In the genomic region with DNA sequence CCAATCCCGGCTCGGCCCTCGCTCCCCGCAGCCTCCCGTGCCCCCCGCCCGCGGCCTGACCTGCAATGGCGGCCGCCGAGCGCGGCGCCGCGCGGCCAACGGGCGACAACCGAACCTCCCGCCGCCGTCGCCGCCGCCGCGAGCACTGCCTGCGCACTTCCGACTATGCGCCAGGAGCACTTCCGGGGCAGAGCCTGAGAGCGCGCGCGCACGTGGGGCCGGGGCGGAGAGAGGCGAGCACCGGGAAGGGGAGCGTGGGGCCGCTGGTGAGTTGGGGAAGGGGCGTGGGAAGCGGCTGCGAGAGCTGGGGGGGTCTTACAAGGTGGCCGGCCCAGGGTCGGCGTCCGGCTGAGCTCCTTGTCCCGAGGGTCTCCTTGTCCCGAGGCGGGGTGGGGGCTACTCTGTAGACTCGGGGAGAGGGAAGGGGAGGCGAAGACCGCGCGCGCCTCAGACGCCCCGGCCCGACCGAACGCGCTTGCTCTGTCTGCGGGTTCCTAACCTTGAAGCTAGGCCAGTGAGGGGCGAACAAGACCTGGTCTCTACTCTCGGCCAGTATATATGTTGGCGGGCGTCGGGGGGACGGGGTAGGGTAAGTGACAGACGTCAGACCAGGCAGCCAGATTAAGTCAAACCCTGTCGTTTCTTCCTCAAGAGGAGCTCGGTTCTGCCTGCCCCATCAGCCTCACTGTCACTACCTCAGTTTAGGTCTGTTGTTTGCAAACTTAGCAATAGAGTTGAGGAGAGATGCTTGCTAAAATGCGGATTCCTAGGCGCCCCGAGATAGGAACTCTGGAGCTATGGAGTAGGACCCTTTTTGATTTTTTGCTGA, we compare ENCODE assay signal across 1 cellular context.
TF ChIP-seq lines count a peak whose summit lies in the region.

A gene with protein sequence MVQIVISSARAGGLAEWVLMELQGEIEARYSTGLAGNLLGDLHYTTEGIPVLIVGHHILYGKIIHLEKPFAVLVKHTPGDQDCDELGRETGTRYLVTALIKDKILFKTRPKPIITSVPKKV (minus strand): TSS at position 165 of the 829 bp plus-strand sequence. CDS start 11,130 bp downstream, outside the sequence.
A gene (plus strand): TSS at position 226 of the 829 bp plus-strand sequence. CDS start 811 bp downstream, outside the sequence.

TF ChIP-seq in HepG2, 621 proteins besides CTCF, POLR2A, EP300 and RAD21 (continued from another document and continues in another):
- TF ChIP-seq, protein P1, sequence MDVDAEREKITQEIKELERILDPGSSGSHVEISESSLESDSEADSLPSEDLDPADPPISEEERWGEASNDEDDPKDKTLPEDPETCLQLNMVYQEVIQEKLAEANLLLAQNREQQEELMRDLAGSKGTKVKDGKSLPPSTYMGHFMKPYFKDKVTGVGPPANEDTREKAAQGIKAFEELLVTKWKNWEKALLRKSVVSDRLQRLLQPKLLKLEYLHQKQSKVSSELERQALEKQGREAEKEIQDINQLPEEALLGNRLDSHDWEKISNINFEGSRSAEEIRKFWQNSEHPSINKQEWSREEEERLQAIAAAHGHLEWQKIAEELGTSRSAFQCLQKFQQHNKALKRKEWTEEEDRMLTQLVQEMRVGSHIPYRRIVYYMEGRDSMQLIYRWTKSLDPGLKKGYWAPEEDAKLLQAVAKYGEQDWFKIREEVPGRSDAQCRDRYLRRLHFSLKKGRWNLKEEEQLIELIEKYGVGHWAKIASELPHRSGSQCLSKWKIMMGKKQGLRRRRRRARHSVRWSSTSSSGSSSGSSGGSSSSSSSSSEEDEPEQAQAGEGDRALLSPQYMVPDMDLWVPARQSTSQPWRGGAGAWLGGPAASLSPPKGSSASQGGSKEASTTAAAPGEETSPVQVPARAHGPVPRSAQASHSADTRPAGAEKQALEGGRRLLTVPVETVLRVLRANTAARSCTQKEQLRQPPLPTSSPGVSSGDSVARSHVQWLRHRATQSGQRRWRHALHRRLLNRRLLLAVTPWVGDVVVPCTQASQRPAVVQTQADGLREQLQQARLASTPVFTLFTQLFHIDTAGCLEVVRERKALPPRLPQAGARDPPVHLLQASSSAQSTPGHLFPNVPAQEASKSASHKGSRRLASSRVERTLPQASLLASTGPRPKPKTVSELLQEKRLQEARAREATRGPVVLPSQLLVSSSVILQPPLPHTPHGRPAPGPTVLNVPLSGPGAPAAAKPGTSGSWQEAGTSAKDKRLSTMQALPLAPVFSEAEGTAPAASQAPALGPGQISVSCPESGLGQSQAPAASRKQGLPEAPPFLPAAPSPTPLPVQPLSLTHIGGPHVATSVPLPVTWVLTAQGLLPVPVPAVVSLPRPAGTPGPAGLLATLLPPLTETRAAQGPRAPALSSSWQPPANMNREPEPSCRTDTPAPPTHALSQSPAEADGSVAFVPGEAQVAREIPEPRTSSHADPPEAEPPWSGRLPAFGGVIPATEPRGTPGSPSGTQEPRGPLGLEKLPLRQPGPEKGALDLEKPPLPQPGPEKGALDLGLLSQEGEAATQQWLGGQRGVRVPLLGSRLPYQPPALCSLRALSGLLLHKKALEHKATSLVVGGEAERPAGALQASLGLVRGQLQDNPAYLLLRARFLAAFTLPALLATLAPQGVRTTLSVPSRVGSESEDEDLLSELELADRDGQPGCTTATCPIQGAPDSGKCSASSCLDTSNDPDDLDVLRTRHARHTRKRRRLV (CRISPR knock-in tag; IDR thresholded peaks at IDR 0.05), result no peak
- TF ChIP-seq, protein P2, sequence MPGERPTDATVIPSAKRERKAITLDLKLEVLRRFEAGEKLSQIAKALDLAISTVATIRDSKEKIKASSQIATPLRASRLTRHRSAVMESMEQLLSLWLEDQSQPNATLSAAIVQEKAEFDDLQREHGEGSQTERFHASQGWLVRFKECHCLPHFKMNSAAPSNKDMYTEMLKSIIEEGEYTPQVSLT (CRISPR knock-in tag; IDR thresholded peaks at IDR 0.05; ENCODE audit: borderline replicate concordance, low read depth), result no peak; the same call in 1 of the 2 replicates
- TF ChIP-seq, protein P3, sequence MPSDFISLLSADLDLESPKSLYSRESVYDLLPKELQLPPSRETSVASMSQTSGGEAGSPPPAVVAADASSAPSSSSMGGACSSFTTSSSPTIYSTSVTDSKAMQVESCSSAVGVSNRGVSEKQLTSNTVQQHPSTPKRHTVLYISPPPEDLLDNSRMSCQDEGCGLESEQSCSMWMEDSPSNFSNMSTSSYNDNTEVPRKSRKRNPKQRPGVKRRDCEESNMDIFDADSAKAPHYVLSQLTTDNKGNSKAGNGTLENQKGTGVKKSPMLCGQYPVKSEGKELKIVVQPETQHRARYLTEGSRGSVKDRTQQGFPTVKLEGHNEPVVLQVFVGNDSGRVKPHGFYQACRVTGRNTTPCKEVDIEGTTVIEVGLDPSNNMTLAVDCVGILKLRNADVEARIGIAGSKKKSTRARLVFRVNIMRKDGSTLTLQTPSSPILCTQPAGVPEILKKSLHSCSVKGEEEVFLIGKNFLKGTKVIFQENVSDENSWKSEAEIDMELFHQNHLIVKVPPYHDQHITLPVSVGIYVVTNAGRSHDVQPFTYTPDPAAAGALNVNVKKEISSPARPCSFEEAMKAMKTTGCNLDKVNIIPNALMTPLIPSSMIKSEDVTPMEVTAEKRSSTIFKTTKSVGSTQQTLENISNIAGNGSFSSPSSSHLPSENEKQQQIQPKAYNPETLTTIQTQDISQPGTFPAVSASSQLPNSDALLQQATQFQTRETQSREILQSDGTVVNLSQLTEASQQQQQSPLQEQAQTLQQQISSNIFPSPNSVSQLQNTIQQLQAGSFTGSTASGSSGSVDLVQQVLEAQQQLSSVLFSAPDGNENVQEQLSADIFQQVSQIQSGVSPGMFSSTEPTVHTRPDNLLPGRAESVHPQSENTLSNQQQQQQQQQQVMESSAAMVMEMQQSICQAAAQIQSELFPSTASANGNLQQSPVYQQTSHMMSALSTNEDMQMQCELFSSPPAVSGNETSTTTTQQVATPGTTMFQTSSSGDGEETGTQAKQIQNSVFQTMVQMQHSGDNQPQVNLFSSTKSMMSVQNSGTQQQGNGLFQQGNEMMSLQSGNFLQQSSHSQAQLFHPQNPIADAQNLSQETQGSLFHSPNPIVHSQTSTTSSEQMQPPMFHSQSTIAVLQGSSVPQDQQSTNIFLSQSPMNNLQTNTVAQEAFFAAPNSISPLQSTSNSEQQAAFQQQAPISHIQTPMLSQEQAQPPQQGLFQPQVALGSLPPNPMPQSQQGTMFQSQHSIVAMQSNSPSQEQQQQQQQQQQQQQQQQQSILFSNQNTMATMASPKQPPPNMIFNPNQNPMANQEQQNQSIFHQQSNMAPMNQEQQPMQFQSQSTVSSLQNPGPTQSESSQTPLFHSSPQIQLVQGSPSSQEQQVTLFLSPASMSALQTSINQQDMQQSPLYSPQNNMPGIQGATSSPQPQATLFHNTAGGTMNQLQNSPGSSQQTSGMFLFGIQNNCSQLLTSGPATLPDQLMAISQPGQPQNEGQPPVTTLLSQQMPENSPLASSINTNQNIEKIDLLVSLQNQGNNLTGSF (CRISPR knock-in tag; IDR thresholded peaks at IDR 0.05), result 0 out of 2 replicates have a peak, but pooled peaks have one; percentile 14
- TF ChIP-seq AKAP8 (CRISPR knock-in tag; IDR thresholded peaks at IDR 0.05), result peak; percentile 66; the same call in 1 of the 2 replicates
- TF ChIP-seq, protein P4, sequence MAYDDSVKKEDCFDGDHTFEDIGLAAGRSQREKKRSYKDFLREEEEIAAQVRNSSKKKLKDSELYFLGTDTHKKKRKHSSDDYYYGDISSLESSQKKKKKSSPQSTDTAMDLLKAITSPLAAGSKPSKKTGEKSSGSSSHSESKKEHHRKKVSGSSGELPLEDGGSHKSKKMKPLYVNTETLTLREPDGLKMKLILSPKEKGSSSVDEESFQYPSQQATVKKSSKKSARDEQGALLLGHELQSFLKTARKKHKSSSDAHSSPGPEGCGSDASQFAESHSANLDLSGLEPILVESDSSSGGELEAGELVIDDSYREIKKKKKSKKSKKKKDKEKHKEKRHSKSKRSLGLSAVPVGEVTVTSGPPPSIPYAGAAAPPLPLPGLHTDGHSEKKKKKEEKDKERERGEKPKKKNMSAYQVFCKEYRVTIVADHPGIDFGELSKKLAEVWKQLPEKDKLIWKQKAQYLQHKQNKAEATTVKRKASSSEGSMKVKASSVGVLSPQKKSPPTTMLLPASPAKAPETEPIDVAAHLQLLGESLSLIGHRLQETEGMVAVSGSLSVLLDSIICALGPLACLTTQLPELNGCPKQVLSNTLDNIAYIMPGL (CRISPR knock-in tag; IDR thresholded peaks at IDR 0.05; ENCODE audit: borderline replicate concordance in 1 of 2, low read depth in 1 of 2), result peak; percentile 48 to 81; a peak in 3 of 4 replicates
- no peak for TF ChIP-seq ZNF136 (CRISPR knock-in tag; IDR thresholded peaks at IDR 0.05; ENCODE audit: low read depth)
- TF ChIP-seq, protein P5, sequence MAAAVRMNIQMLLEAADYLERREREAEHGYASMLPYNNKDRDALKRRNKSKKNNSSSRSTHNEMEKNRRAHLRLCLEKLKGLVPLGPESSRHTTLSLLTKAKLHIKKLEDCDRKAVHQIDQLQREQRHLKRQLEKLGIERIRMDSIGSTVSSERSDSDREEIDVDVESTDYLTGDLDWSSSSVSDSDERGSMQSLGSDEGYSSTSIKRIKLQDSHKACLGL (CRISPR knock-in tag; IDR thresholded peaks at IDR 0.05), result peak; percentile 99
- peak; percentile 72; the same call in 1 of the 2 replicates for TF ChIP-seq ZNF510 (CRISPR knock-in tag; IDR thresholded peaks at IDR 0.05; ENCODE audit: low read depth)
- TF ChIP-seq ZNF260 (CRISPR knock-in tag; IDR thresholded peaks at IDR 0.05; ENCODE audit: borderline replicate concordance, low read depth), result no peak
- 0 out of 2 replicates have a peak, but pooled peaks have one; percentile 56 for TF ChIP-seq ZNF230 (CRISPR knock-in tag; IDR thresholded peaks at IDR 0.05)
- peak; percentile 36; the same call in 1 of the 2 replicates for TF ChIP-seq ZNF746 (CRISPR knock-in tag; IDR thresholded peaks at IDR 0.05)
- TF ChIP-seq ZNF652 (CRISPR knock-in tag; IDR thresholded peaks at IDR 0.05; ENCODE audit: borderline replicate concordance, low read depth), result no peak
- TF ChIP-seq NPAS2 (CRISPR knock-in tag; IDR thresholded peaks at IDR 0.05; ENCODE audit: borderline replicate concordance), result no peak
- no peak for TF ChIP-seq SYNCRIP (IDR thresholded peaks at IDR 0.05; ENCODE audit: insufficient read depth, low read depth, low read length)
- no peak for TF ChIP-seq FOXM1 (CRISPR knock-in tag; IDR thresholded peaks at IDR 0.05)
- peak; percentile 21; the same call in 1 of the 2 replicates for TF ChIP-seq RXRB (CRISPR knock-in tag; IDR thresholded peaks at IDR 0.05; ENCODE audit: borderline replicate concordance)
- TF ChIP-seq ATF7-NPFF (CRISPR knock-in tag; IDR thresholded peaks at IDR 0.05; ENCODE audit: low read depth), result no peak; the same call in none of the 2 replicates
- peak; percentile 92 for TF ChIP-seq CCDC6 (CRISPR knock-in tag; IDR thresholded peaks at IDR 0.05)
- peak; percentile 65; the same call in 1 of the 2 replicates for TF ChIP-seq ETV5 (CRISPR knock-in tag; IDR thresholded peaks at IDR 0.05; ENCODE audit: borderline replicate concordance)
- TF ChIP-seq, protein P6, sequence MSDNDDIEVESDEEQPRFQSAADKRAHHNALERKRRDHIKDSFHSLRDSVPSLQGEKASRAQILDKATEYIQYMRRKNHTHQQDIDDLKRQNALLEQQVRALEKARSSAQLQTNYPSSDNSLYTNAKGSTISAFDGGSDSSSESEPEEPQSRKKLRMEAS (IDR thresholded peaks at IDR 0.05), result peak; percentile 98
- TF ChIP-seq, protein P7, sequence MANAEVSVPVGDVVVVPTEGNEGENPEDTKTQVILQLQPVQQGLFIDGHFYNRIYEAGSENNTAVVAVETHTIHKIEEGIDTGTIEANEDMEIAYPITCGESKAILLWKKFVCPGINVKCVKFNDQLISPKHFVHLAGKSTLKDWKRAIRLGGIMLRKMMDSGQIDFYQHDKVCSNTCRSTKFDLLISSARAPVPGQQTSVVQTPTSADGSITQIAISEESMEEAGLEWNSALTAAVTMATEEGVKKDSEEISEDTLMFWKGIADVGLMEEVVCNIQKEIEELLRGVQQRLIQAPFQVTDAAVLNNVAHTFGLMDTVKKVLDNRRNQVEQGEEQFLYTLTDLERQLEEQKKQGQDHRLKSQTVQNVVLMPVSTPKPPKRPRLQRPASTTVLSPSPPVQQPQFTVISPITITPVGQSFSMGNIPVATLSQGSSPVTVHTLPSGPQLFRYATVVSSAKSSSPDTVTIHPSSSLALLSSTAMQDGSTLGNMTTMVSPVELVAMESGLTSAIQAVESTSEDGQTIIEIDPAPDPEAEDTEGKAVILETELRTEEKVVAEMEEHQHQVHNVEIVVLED (CRISPR knock-in tag; IDR thresholded peaks at IDR 0.05; ENCODE audit: borderline replicate concordance), result peak; percentile 81
- peak; percentile 48; the same call in 1 of the 2 replicates for TF ChIP-seq ESRRA (CRISPR knock-in tag; IDR thresholded peaks at IDR 0.05; ENCODE audit: low read depth)
- no peak for TF ChIP-seq CHD2 (IDR thresholded peaks at IDR 0.05; ENCODE audit: low read depth, low read length)
- TF ChIP-seq CBFB (CRISPR knock-in tag; IDR thresholded peaks at IDR 0.05), result peak; percentile 79; the same call in 1 of the 2 replicates
- TF ChIP-seq, protein P8, sequence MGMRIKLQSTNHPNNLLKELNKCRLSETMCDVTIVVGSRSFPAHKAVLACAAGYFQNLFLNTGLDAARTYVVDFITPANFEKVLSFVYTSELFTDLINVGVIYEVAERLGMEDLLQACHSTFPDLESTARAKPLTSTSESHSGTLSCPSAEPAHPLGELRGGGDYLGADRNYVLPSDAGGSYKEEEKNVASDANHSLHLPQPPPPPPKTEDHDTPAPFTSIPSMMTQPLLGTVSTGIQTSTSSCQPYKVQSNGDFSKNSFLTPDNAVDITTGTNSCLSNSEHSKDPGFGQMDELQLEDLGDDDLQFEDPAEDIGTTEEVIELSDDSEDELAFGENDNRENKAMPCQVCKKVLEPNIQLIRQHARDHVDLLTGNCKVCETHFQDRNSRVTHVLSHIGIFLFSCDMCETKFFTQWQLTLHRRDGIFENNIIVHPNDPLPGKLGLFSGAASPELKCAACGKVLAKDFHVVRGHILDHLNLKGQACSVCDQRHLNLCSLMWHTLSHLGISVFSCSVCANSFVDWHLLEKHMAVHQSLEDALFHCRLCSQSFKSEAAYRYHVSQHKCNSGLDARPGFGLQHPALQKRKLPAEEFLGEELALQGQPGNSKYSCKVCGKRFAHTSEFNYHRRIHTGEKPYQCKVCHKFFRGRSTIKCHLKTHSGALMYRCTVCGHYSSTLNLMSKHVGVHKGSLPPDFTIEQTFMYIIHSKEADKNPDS (CRISPR knock-in tag; IDR thresholded peaks at IDR 0.05), result no peak
- TF ChIP-seq ZNF891 (CRISPR knock-in tag; IDR thresholded peaks at IDR 0.05), result peak; percentile 51; the same call in 1 of the 2 replicates
